13 cellular contexts compared by ENCODE assay signal in the genomic region with DNA sequence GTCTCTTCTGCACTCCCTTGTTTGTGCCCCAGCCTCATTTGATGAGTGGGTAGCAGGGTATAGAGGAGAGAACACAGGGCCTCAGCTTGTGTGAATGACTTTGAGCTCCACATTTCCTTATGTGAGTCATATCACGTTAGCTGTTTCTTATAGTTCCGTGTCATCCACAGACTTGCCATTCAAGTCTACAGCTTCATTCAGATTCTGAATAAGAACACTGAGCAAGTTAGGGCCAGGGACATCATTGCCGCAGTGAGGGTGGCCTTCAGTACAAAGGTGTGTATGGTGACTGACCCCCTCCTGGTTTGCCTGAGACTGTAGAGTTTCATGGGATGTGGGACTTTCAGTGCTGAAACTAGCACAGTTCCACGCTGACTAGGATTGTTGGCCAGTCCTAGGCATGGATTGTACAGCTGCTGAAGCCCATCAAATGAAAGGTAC. TPM values are rescaled to one million over a fixed set of nuclear protein-coding genes. Genes with fewer than 3 reads are reported as not detected.
DNase-seq lines count a peak whose midpoint lies in the region; ATAC-seq and TF ChIP-seq lines count a peak whose summit lies in the region.
"Had no signal": no experiment of that assay in that cellular context is flagged by ENCODE, and none has a peak within 500 bp of the region (broad histone marks: within the 10 kb centered on the region; RNA-seq: fewer than 3 reads in every experiment).

No MANE protein-coding gene starts in this region.

- H3K27ac Mint-ChIP-seq in mesothelial cell of epicardium = peak overlapping the region; percentile 22
- H3K27ac Mint-ChIP-seq: memory B cell; stimulated activated naive B cell treated with anti-CD40 and anti-IgM and Interleukin-4, amounts not matched to agents 10 μg/mL and 1 μg/mL and 100 μg/mL, for 72 hours had no signal

- no peak overlapping the region for H3K4me3 Mint-ChIP-seq in mesothelial cell of epicardium
- H3K4me3 Mint-ChIP-seq: memory B cell; stimulated activated naive B cell treated with anti-CD40 and anti-IgM and Interleukin-4, amounts not matched to agents 10 μg/mL and 1 μg/mL and 100 μg/mL, for 72 hours had no signal

- no peak for TF ChIP-seq CTCF in mesothelial cell of epicardium (IDR thresholded peaks at IDR 0.05; ENCODE audit: unreplicated experiment)

- no peaks in the 10 kb centered on the region for H3K27me3 Mint-ChIP-seq in mesothelial cell of epicardium (ENCODE audit: low read depth)
- H3K27me3 Mint-ChIP-seq: memory B cell; stimulated activated naive B cell treated with anti-CD40 and anti-IgM and Interleukin-4, amounts not matched to agents 10 μg/mL and 1 μg/mL and 100 μg/mL, for 72 hours had no signal

- no peaks in the 10 kb centered on the region for H3K9me3 Mint-ChIP-seq in mesothelial cell of epicardium
- H3K9me3 Mint-ChIP-seq: memory B cell had no signal

- H3K4me1 Mint-ChIP-seq in mesothelial cell of epicardium = peaks cover 9% of the 10 kb centered on the region

- DNase-seq in stimulated activated CD4-positive, alpha-beta T cell treated with anti-CD3 and anti-CD28 coated beads, Interleukin-15, amount 100 ng/mL, for 24 hours = peak; percentile 42
- DNase-seq in stimulated activated CD4-positive, alpha-beta T cell treated with anti-CD3 and anti-CD28 coated beads, Interleukin-1b, Interleukin-23, amount 100 ng/mL, for 48 hours = no peak
- peak; percentile 50 for DNase-seq in amniotic epithelial cell (ENCODE audit: low read depth)
- no peak for DNase-seq in mesothelial cell of epicardium (ENCODE audit: low spot score in 2 of 2, unreplicated experiment in 2 of 2)
- DNase-seq in cerebellum (ENCODE audit: low spot score) = no peak
- no peak for DNase-seq in NCI-H226
- DNase-seq: GF-D8; MG63; ovary; stimulated activated naive B cell treated with anti-CD40 and anti-IgM and Interleukin-4, amounts not matched to agents 10 μg/mL and 1 μg/mL and 100 μg/mL, for 72 hours had no signal

- ATAC-seq in HG03039 (IDR thresholded peaks at IDR 0.05; ENCODE audit: unreplicated experiment) (no peak), HG03460 (IDR thresholded peaks at IDR 0.05; ENCODE audit: unreplicated experiment) (no peak)
- ATAC-seq: stimulated activated naive B cell treated with anti-CD40 and anti-IgM and Interleukin-4, amounts not matched to agents 10 μg/mL and 1 μg/mL and 100 μg/mL, for 72 hours had no signal

- H3K36me3 Mint-ChIP-seq in mesothelial cell of epicardium = peaks cover 39% of the 10 kb centered on the region

RNA-seq across cellular contexts. Expression of gene KLF3, which starts 23.6 kb away (rescaled TPM):
- total RNA-seq in mesothelial cell of epicardium (60.9 to 63.1 TPM (median 61.0 TPM) in 3 replicates), cerebellum (24.8 TPM)

Comparison
In these comparisons a context has a peak if more than half of its experiments do, and no peak if none do; other contexts are left out.
1. DNase-seq: peak in stimulated activated CD4-positive, alpha-beta T cell treated with anti-CD3 and anti-CD28 coated beads, Interleukin-15, amount 100 ng/mL, for 24 hours (single experiment) and amniotic epithelial cell (single experiment); none in stimulated activated CD4-positive, alpha-beta T cell treated with anti-CD3 and anti-CD28 coated beads, Interleukin-1b, Interleukin-23, amount 100 ng/mL, for 48 hours (single experiment), mesothelial cell of epicardium (0 of 2), cerebellum (single experiment) and NCI-H226 (single experiment).